9 cellular contexts compared by ENCODE assay signal in the genomic region with DNA sequence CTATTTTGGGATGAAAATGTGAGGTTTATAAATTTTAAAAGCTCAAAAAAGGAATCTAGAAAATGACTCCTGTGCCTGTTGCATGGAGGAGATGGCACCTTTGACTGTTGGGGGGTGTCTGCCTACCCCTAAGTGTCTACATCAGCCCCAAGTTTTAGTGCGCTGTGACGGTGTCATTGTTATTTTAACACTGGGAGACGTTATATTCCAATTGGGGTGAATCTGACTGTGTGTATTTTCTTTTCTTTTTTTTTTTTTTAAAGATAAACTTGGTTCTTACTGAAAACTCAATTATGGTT. TPM values are rescaled to one million over a fixed set of nuclear protein-coding genes. Genes with fewer than 3 reads are reported as not detected.
DNase-seq lines count a peak whose midpoint lies in the region; ATAC-seq and TF ChIP-seq lines count a peak whose summit lies in the region.
"Had no signal": no experiment of that assay in that cellular context is flagged by ENCODE, and none has a peak within 500 bp of the region (broad histone marks: within the 10 kb centered on the region; RNA-seq: fewer than 3 reads in every experiment).

No MANE protein-coding gene starts in this region.

- peak overlapping the region; percentile 81 for H3K4me3 Mint-ChIP-seq in dendritic cell treated with granulocyte-macrophage colony-stimulating factor and Interleukin-4, amounts not matched to agents 40 ng/mL and 50 ng/mL, for 4 days

- no peak overlapping the region for H3K27ac ChIP-seq in Panc1 (ENCODE audit: low read length)
- H3K27ac ChIP-seq: SJCRH30 had no signal

- H3K27me3 Mint-ChIP-seq in dendritic cell treated with granulocyte-macrophage colony-stimulating factor and Interleukin-4, amounts not matched to agents 40 ng/mL and 50 ng/mL, for 4 days, result no peaks in the 10 kb centered on the region

- H3K4me1 Mint-ChIP-seq in dendritic cell treated with granulocyte-macrophage colony-stimulating factor and Interleukin-4, amounts not matched to agents 40 ng/mL and 50 ng/mL, for 4 days (ENCODE audit: low read depth), result peaks cover 56% of the 10 kb centered on the region

- no peaks in the 10 kb centered on the region for H3K27me3 ChIP-seq in Panc1 (ENCODE audit: control insufficient read depth, insufficient read depth, low read length)
- H3K27me3 ChIP-seq: SJCRH30 had no signal

- POLR2A ChIA-PET in Panc1 (lab: Charles Lee), result interaction anchor here (0.6 to 0.8 kb wide), 2 partner anchors 64 to 692 kb away, joined by 3 to 4 read pairs; no protein-coding TSS in a partner anchor

- no peaks in the 10 kb centered on the region for H3K36me3 ChIP-seq in Panc1 (ENCODE audit: control insufficient read depth, insufficient read depth, low read length)
- H3K36me3 ChIP-seq: SJCRH30 had no signal

- CTCF ChIA-PET in Panc1 (lab: Charles Lee), result interaction anchor here (0.6 kb wide), 1 partner anchor 21 kb away, joined by 3 read pairs; no protein-coding TSS in a partner anchor

- in situ Hi-C loops in Panc1 (cut with HindIII; ENCODE audit: low pct_unique_long_range_greater_than_20kb, low sequenced_read_pairs), result no loop called here

- no peaks in the 10 kb centered on the region for H3K9me3 ChIP-seq in Panc1 (ENCODE audit: control insufficient read depth, insufficient read depth, low read depth, low read length)
- H3K9me3 ChIP-seq: SJCRH30 had no signal

- H3K36me3 Mint-ChIP-seq in dendritic cell treated with granulocyte-macrophage colony-stimulating factor and Interleukin-4, amounts not matched to agents 40 ng/mL and 50 ng/mL, for 4 days (ENCODE audit: low read depth), result peaks cover 39% of the 10 kb centered on the region

- no peaks in the 10 kb centered on the region for H3K9me3 Mint-ChIP-seq in dendritic cell treated with granulocyte-macrophage colony-stimulating factor and Interleukin-4, amounts not matched to agents 40 ng/mL and 50 ng/mL, for 4 days

- peak overlapping the region; percentile 86 for H3K27ac Mint-ChIP-seq in dendritic cell treated with granulocyte-macrophage colony-stimulating factor and Interleukin-4, amounts not matched to agents 40 ng/mL and 50 ng/mL, for 4 days

- no peak for TF ChIP-seq CTCF in Panc1 (IDR thresholded peaks at IDR 0.05)

- TSS peak; percentile 78 for BruUV-seq in Panc1 (replicated peaks; lab: Mats Ljungman, UMichigan)

- intact Hi-C loops in Panc1 (cut with micrococcal nuclease; ENCODE audit: unreplicated experiment), result no loop called here
- intact Hi-C loops in dendritic cell treated with granulocyte-macrophage colony-stimulating factor and Interleukin-4, amounts not matched to agents 40 ng/mL and 50 ng/mL, for 4 days (cut with micrococcal nuclease), result loop anchor here (1.0 kb wide), 1 partner anchor 27 kb away; no protein-coding TSS in a partner anchor

- peaks cover 2% of the 10 kb centered on the region for H3K4me1 ChIP-seq in Panc1 (ENCODE audit: control insufficient read depth, insufficient read depth, low read length)
- H3K4me1 ChIP-seq: SJCRH30 had no signal

- H3K4me3 ChIP-seq in Panc1 (ENCODE audit: low read depth in 2 of 2, low read length in 2 of 2) (peak overlapping the region in 1 of 2 experiments; percentile 36; a peak in 2 of 4 replicates), skeletal muscle cell (ENCODE audit: low read depth, low read length) (peak overlapping the region; percentile 56)
- H3K4me3 ChIP-seq: SJCRH30 had no signal

- ATAC-seq in Panc1 (no peak), GM19467 (IDR thresholded peaks at IDR 0.05; ENCODE audit: unreplicated experiment) (no peak)

- DNase-seq in ELR (ENCODE audit: low read depth) (peak; percentile 42), Panc1 (ENCODE audit: low read depth, low spot score) (no peak), skeletal muscle cell (ENCODE audit: low read depth) (no peak), iPS-NIHi11 (ENCODE audit: low spot score) (no peak), NCI-H1436 treated with DMSO at 0.1 percent for 48 hours (lab: John Stamatoyannopoulos, UW) (no peak), superior temporal gyrus (ENCODE audit: extremely low spot score) (no peak)
- DNase-seq: SJCRH30 had no signal

RNA-seq across cellular contexts. Expression of a gene that starts 0.5 kb away (rescaled TPM):
- 8.5 TPM for total RNA-seq in Panc1 (2021; ENCODE audit: unreplicated experiment)
- 2.7 TPM for polyA plus RNA-seq in Panc1 (2012; ENCODE audit: insufficient read length)

RNA-seq across cellular contexts. Expression of a gene that starts 35.6 kb away (rescaled TPM):
- total RNA-seq in Panc1 (2021; ENCODE audit: unreplicated experiment), result 88.9 TPM
- polyA plus RNA-seq in Panc1 (2012; ENCODE audit: insufficient read length), result 57.3 TPM
